Comparison of ENCODE assay signal across 1 cellular context in the genomic region with DNA sequence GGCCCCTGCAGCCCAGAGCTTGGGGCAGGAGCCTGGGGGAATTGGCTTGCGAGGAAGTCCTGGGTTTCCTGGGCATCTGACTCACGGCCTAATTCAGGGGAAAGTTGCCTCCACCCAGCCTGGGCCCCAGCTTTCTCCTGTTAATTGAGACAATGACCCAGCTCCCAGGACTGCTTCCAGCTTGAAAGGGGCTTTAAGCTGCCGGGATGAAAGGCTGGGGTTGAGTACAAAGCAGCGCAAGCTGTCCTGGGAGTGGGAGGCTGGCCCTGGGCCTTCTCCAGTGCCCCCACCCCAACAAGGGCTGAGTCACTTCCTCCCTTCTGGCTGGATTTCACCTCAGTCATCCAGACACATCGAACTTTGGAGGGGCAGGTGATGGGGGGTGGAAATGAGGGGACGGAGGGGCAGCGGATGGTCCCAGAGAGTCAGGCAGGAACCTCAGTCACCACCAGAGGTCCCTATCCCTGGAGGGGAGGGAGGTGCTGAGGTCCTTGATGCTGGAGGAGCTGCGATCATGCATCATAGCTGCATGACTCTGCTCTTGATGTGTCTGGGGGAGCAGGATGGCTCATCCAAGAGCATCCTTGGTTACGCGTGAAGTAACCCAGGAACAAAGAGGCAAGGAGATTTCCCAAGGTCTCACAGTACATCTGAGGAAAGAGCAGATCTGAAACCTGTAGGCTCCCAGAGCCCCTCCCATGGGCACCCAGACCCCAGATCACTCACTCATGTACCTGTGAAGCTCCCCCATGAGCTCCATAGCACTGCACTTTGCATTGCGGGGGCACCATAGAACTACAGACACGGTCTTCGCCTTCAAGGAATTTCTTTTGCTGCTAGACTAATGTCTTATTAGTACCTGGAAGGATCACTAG.
TF ChIP-seq lines count a peak whose summit lies in the region.

No MANE protein-coding gene starts in this region.

TF ChIP-seq in H1, 55 proteins besides CTCF, POLR2A, EP300 and RAD21:
- TF ChIP-seq JUND (IDR thresholded peaks at IDR 0.05; ENCODE audit: low read length) (0 out of 2 replicates have a peak, but pooled peaks have one; percentile 23), CTBP2 (IDR thresholded peaks at IDR 0.05; ENCODE audit: borderline replicate concordance, insufficient read depth, insufficient read length, low read length) (peak; percentile 34), BACH1 (IDR thresholded peaks at IDR 0.05; ENCODE audit: low read length) (0 out of 2 replicates have a peak, but pooled peaks have one; percentile 18), EGR1 (IDR thresholded peaks at IDR 0.05; ENCODE audit: borderline replicate concordance, low read depth, low read length) (no peak), EZH2 (IDR thresholded peaks at IDR 0.05; ENCODE audit: low read depth, low read length, severe bottlenecking) (peak; percentile 3), CHD1 (IDR thresholded peaks at IDR 0.05; ENCODE audit: low read depth, low read length) (no peak)
